8 cellular contexts compared by ENCODE assay signal in the genomic region with DNA sequence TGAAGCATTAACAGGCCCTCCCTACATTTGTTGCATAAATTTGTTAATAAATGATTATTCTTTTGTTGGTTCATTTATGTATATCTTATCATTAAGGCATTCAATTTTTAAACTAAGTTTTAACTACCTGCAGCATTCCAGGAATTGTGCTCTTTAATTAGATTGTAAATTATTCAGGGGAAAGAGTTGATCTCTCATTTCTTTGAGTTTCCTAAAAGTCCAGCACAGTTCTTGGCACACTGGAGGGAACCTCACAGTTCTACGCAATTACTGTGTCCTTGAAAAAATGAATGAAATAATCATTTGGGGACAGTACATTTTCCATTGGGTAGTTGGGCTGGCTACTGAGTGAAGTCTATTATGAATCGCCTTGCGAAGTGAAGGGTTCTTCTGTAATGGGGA. TPM values are rescaled to one million over a fixed set of nuclear protein-coding genes. Genes with fewer than 3 reads are reported as not detected.
A peak's percentile ranks its signal among the peaks of the same experiment; 100 is the strongest.
DNase-seq lines count a peak whose midpoint lies in the region; ATAC-seq, FAIRE-seq and TF ChIP-seq lines count a peak whose summit lies in the region.

No MANE protein-coding gene starts in this region.

- no peaks in the 10 kb centered on the region for H3K36me3 ChIP-seq in CD8-positive, alpha-beta T cell (ENCODE audit: insufficient read depth, low read length)
- no peaks in the 10 kb centered on the region; the same call in 1 of the 2 replicates for H3K36me3 ChIP-seq in Panc1 (ENCODE audit: control insufficient read depth, insufficient read depth, low read length)
- no peaks in the 10 kb centered on the region for H3K36me3 ChIP-seq in endocrine pancreas (ENCODE audit: control insufficient read depth, insufficient read depth, low read length)
- no peaks in the 10 kb centered on the region for H3K36me3 ChIP-seq in pancreas

- POLR2A ChIA-PET in CD8-positive, alpha-beta T cell (lab: Charles Lee) = interaction anchor here (2.1 kb wide), 1 partner anchor 53 kb away, joined by 10 read pairs; the partner anchor contains the start of gene PRPF38B
- POLR2A ChIA-PET in Panc1 (lab: Charles Lee) = no interaction called here

- no peak overlapping the region for H3K4me3 ChIP-seq in CD8-positive, alpha-beta T cell (ENCODE audit: low read depth, low read length)
- H3K4me3 ChIP-seq in Panc1 (ENCODE audit: low read depth in 2 of 2, low read length in 2 of 2) (0 out of 4 replicates have a peak overlapping the region, but pooled peaks of 1 of the 2 experiments have one; percentile 7), endocrine pancreas (ENCODE audit: control insufficient read depth, insufficient read depth, low read length) (peak overlapping the region; percentile 28), pancreas (peak overlapping the region in 2 of 4 donors; percentile 71 to 90)

- H3K27me3 Mint-ChIP-seq in CD8-positive, alpha-beta T cell (ENCODE audit: low read depth) = no peaks in the 10 kb centered on the region

- intact Hi-C loops in CD8-positive, alpha-beta T cell (cut with DNase I, micrococcal nuclease) = loop anchor here (1.0 to 10.0 kb wide), 20 partner anchors 37 to 1929 kb away; partner anchors contain the start of genes CLCC1 (in 2 of the 2), EEIG2 (in 2 of the 2), HENMT1 (in 2 of the 2) and PRPF38B (in 2 of the 2)
- intact Hi-C loops in Panc1 (cut with micrococcal nuclease; ENCODE audit: unreplicated experiment) (no loop called here), pancreas (cut with DNase I) (no loop called here)

- no TSS peak for BruUV-seq in Panc1 (replicated peaks; lab: Mats Ljungman, UMichigan)

- peak overlapping the region; percentile 99 for H3K27ac Mint-ChIP-seq in CD8-positive, alpha-beta T cell

- in situ Hi-C loops in Panc1 (cut with HindIII; ENCODE audit: low pct_unique_long_range_greater_than_20kb, low sequenced_read_pairs) = no loop called here

- no peak for DNase-seq in CD8-positive, alpha-beta T cell
- DNase-seq in Panc1 (ENCODE audit: low read depth, low spot score) (no peak), pancreas (no peak), pons (ENCODE audit: low spot score) (no peak), HPDE6-E6E7 (ENCODE audit: extremely low spot score) (no peak), NCI-H2196 (lab: John Stamatoyannopoulos, UW; ENCODE audit: unreplicated experiment) (no peak)

- peak overlapping the region; percentile 98 for H3K4me3 Mint-ChIP-seq in CD8-positive, alpha-beta T cell

- TF ChIP-seq CTCF in CD8-positive, alpha-beta T cell (IDR thresholded peaks at IDR 0.05) = no peak
- TF ChIP-seq CTCF in Panc1 (IDR thresholded peaks at IDR 0.05) (no peak), pancreas (IDR thresholded peaks at IDR 0.05) (no peak)

- peaks cover 14% of the 10 kb centered on the region for H3K36me3 Mint-ChIP-seq in CD8-positive, alpha-beta T cell

- peaks cover 26% of the 10 kb centered on the region for H3K4me1 ChIP-seq in CD8-positive, alpha-beta T cell (ENCODE audit: insufficient read depth, low read length)
- H3K4me1 ChIP-seq in Panc1 (ENCODE audit: control insufficient read depth, insufficient read depth, low read length) = peaks cover 5% of the 10 kb centered on the region; the same call in 1 of the 2 replicates
- peaks cover 4% of the 10 kb centered on the region for H3K4me1 ChIP-seq in endocrine pancreas (ENCODE audit: control insufficient read depth, insufficient read depth, low read length)
- H3K4me1 ChIP-seq in pancreas = peaks cover 5 to 14% (median 6%) of the 10 kb centered on the region in 3 donors

- no peaks in the 10 kb centered on the region for H3K9me3 ChIP-seq in CD8-positive, alpha-beta T cell (ENCODE audit: low read length)
- no peaks in the 10 kb centered on the region for H3K9me3 ChIP-seq in Panc1 (ENCODE audit: control insufficient read depth, insufficient read depth, low read depth, low read length)
- no peaks in the 10 kb centered on the region for H3K9me3 ChIP-seq in endocrine pancreas (ENCODE audit: control insufficient read depth, low read length)
- H3K9me3 ChIP-seq in pancreas = no peaks in the 10 kb centered on the region

- no peaks in the 10 kb centered on the region for H3K9me3 Mint-ChIP-seq in CD8-positive, alpha-beta T cell

- 20 to 26% methylated on average over 3 of the region's 3 CpGs for WGBS in pancreas, 2 donors

- peak overlapping the region; percentile 38 for H3K27ac ChIP-seq in CD8-positive, alpha-beta T cell (ENCODE audit: low read depth, low read length)
- H3K27ac ChIP-seq in Panc1 (ENCODE audit: low read length) (peak overlapping the region; percentile 70), pancreas (peak overlapping the region in 3 of 4 donors; percentile 91 to 99 (median 98))

- H3K9ac ChIP-seq in endocrine pancreas (ENCODE audit: control insufficient read depth, insufficient read depth, low read length) = no peak overlapping the region

- H3K27me3 ChIP-seq in CD8-positive, alpha-beta T cell (ENCODE audit: insufficient read depth, low read length) = no peaks in the 10 kb centered on the region
- H3K27me3 ChIP-seq in Panc1 (ENCODE audit: control insufficient read depth, insufficient read depth, low read length) = no peaks in the 10 kb centered on the region
- H3K27me3 ChIP-seq in endocrine pancreas (ENCODE audit: control insufficient read depth, insufficient read depth, low read length) = no peaks in the 10 kb centered on the region
- H3K27me3 ChIP-seq in pancreas = no peaks in the 10 kb centered on the region

- peaks cover 33% of the 10 kb centered on the region for H3K4me1 Mint-ChIP-seq in CD8-positive, alpha-beta T cell (ENCODE audit: low read depth)

- ATAC-seq in CD8-positive, alpha-beta T cell = no peak
- ATAC-seq in Panc1 (no peak), pancreas (no peak), GM19397 (IDR thresholded peaks at IDR 0.05; ENCODE audit: unreplicated experiment) (no peak)

- CTCF ChIA-PET in CD8-positive, alpha-beta T cell (lab: Charles Lee) = interaction anchor here (0.9 to 1.0 kb wide), 3 partner anchors 10 to 102 kb away, joined by 3 read pairs; partner anchors contain the start of gene PRPF38B
- CTCF ChIA-PET in Panc1 (lab: Charles Lee) = no interaction called here

- no peak for FAIRE-seq in pancreas (lab: Jason Lieb, UNC)

RNA-seq across cellular contexts. Expression of gene STXBP3, which starts 0.5 kb away (rescaled TPM):
- total RNA-seq in CD8-positive, alpha-beta T cell = 10 to 100 TPM; 49.0 to 50.4 TPM
- 27.7 TPM for total RNA-seq in Panc1 (2021; ENCODE audit: unreplicated experiment)
- polyA plus RNA-seq in Panc1 (2012; ENCODE audit: insufficient read length) = 22.3 TPM
- 10 to 100 TPM; 19.1 to 36.6 (median 25.5) TPM for total RNA-seq in pancreas
- polyA plus RNA-seq in pancreas = 10 to 100 TPM; 26.8 to 50.7 TPM

RNA-seq across cellular contexts. Expression of gene FNDC7, which starts 33.3 kb away (rescaled TPM):
- total RNA-seq in CD8-positive, alpha-beta T cell = under 1 TPM; 0.19 to 0.25 TPM
- 0.05 TPM for total RNA-seq in Panc1 (2021; ENCODE audit: unreplicated experiment)
- not detected for polyA plus RNA-seq in Panc1 (2012; ENCODE audit: insufficient read length)
- total RNA-seq in pancreas = under 1 TPM in 2 of 6 donors, not detected in 4; 0.06 TPM
- not detected for polyA plus RNA-seq in pancreas

RNA-seq across cellular contexts. Expression of gene PRPF38B, which starts 53.9 kb away (rescaled TPM):
- total RNA-seq in CD8-positive, alpha-beta T cell = 100 to 1,000 TPM; 108 to 116 TPM
- total RNA-seq in Panc1 (2021; ENCODE audit: unreplicated experiment) (31.7 TPM), pancreas (10 to 100 TPM; 11.2 to 21.3 (median 17.6) TPM)
- 23.8 TPM for polyA plus RNA-seq in Panc1 (2012; ENCODE audit: insufficient read length)
- polyA plus RNA-seq in pancreas = 10 to 100 TPM; 36.3 to 48.6 TPM

Comparison
In these comparisons a context has a peak if more than half of its experiments do, and no peak if none do; other contexts are left out.
1. H3K27ac ChIP-seq: peak in every context shown above with its lines; median percentile 98 in pancreas; 70 in Panc1; 38 in CD8-positive, alpha-beta T cell.
2. intact Hi-C loops: an anchor here in CD8-positive, alpha-beta T cell (1.0 to 10.0 kb wide); none called in Panc1 and pancreas.